28 cellular contexts compared by ENCODE assay signal in the genomic region with DNA sequence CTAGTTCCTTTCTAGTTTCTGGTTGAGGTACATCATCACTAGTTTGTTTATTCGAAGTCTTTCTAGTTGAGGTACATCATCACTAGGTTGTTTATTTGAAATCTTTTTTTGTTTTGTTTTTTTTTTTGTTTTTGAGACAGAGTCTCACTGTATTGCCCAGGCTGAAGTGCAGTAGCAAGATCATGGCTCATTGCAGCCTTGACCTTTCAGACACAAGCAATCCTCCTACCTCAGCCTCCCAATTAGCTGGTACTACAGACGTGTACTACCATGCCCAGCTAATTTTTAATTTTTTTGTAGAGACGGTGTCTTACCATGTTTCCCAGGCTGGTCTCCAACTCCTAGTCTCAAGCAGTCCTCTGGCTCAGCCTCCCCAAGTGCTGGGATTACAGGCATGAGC.
"Had no signal": no experiment of that assay in that cellular context is flagged by ENCODE, and none has a peak within 500 bp of the region (broad histone marks: within the 10 kb centered on the region; RNA-seq: fewer than 3 reads in every experiment).

No MANE protein-coding gene starts in this region.

- H3K4me1 ChIP-seq: stomach, suprapubic skin, testis, thyroid gland, tibial artery, tibial nerve, transverse colon, upper lobe of left lung, upper lobe of right lung, uterus, vagina had no signal

- H3K36me3 ChIP-seq: uterus had no signal

- H3K27me3 Mint-ChIP-seq: stimulated activated memory B cell treated with anti-CD40 and anti-IgM and Interleukin-4, amounts not matched to agents 10 μg/mL and 1 μg/mL and 100 μg/mL, for 72 hours; stimulated activated naive B cell treated with anti-CD40 and anti-IgM and Interleukin-4, amounts not matched to agents 10 μg/mL and 1 μg/mL and 100 μg/mL, for 72 hours; stimulated activated naive CD8-positive, alpha-beta T cell treated with anti-CD3 and anti-CD28 coated beads, Interleukin-15, amount 100 ng/mL, for 72 hours; type B pancreatic cell had no signal

- ATAC-seq: stimulated activated effector memory CD8-positive, alpha-beta T cell treated with anti-CD3 and anti-CD28 coated beads, Interleukin-12 subunit alpha, Interleukin-12 subunit beta, amount 100 ng/mL, for 72 hours; stimulated activated memory B cell treated with anti-CD40 and anti-IgM and Interleukin-4, amounts not matched to agents 10 μg/mL and 1 μg/mL and 100 μg/mL, for 72 hours; stimulated activated naive B cell treated with anti-CD40 and anti-IgM and Interleukin-4, amounts not matched to agents 10 μg/mL and 1 μg/mL and 100 μg/mL, for 72 hours; stimulated activated naive CD8-positive, alpha-beta T cell treated with anti-CD3 and anti-CD28 coated beads, Interleukin-15, amount 100 ng/mL, for 72 hours; upper lobe of right lung had no signal

- H3K27ac Mint-ChIP-seq: stimulated activated effector memory CD8-positive, alpha-beta T cell treated with anti-CD3 and anti-CD28 coated beads, Interleukin-12 subunit alpha, Interleukin-12 subunit beta, amount 100 ng/mL, for 72 hours; stimulated activated memory B cell treated with anti-CD40 and anti-IgM and Interleukin-4, amounts not matched to agents 10 μg/mL and 1 μg/mL and 100 μg/mL, for 72 hours; stimulated activated naive B cell treated with anti-CD40 and anti-IgM and Interleukin-4, amounts not matched to agents 10 μg/mL and 1 μg/mL and 100 μg/mL, for 72 hours; stimulated activated naive CD8-positive, alpha-beta T cell treated with anti-CD3 and anti-CD28 coated beads, Interleukin-15, amount 100 ng/mL, for 72 hours; type B pancreatic cell had no signal

- H3K27ac ChIP-seq: stomach, suprapubic skin, testis, thoracic aorta, thyroid gland, tibial artery, tibial nerve, transverse colon, upper lobe of left lung, upper lobe of right lung, uterus, vagina had no signal

- FAIRE-seq: urothelium cell line had no signal

- H3K9me3 ChIP-seq: stomach, suprapubic skin, testis, thoracic aorta, thyroid gland, tibial artery, tibial nerve, transverse colon, upper lobe of left lung, upper lobe of right lung, uterus, vagina had no signal

- DNase-seq: stimulated activated CD4-positive, alpha-beta T cell treated with anti-CD3 and anti-CD28 coated beads, Interleukin-2, amount 100 ng/mL, for 24 hours; stimulated activated CD4-positive, alpha-beta T cell treated with anti-CD3 and anti-CD28 coated beads, Interleukin-2, amount 100 ng/mL, for 48 hours; stimulated activated CD4-positive, alpha-beta T cell treated with anti-CD3 and anti-CD28 coated beads, Interleukin-4, amount 100 ng/mL, for 1 hour; stimulated activated CD4-positive, alpha-beta T cell treated with anti-CD3 and anti-CD28 coated beads, Interleukin-4, amount 100 ng/mL, for 24 hours; stimulated activated CD4-positive, alpha-beta T cell treated with anti-CD3 and anti-CD28 coated beads, Interleukin-4, amount 100 ng/mL, for 4 hours; stimulated activated CD8-positive, alpha-beta memory T cell treated with anti-CD3 and anti-CD28 coated beads, Interleukin-4, amount 100 ng/mL, for 48 hours; stimulated activated naive B cell treated with anti-CD40 and anti-IgM and Interleukin-4, amounts not matched to agents 10 μg/mL and 1 μg/mL and 100 μg/mL, for 72 hours; stimulated activated naive CD4-positive, alpha-beta T cell; stimulated activated naive CD4-positive, alpha-beta T cell treated with Interleukin-2 at 50 U/mL for 16 hours; stimulated activated naive CD8-positive, alpha-beta T cell treated with anti-CD3 and anti-CD28 coated beads, Interleukin-15, amount 100 ng/mL, for 72 hours; stomach; substantia nigra; testis; thyroid gland; tibial artery; transverse colon; trophoblast cell; upper lobe of right lung; uterus had no signal

- H3K4me1 Mint-ChIP-seq: stimulated activated effector memory CD8-positive, alpha-beta T cell treated with anti-CD3 and anti-CD28 coated beads, Interleukin-12 subunit alpha, Interleukin-12 subunit beta, amount 100 ng/mL, for 72 hours; stimulated activated naive CD8-positive, alpha-beta T cell treated with anti-CD3 and anti-CD28 coated beads, Interleukin-15, amount 100 ng/mL, for 72 hours had no signal

- H3K27me3 ChIP-seq: stomach, suprapubic skin, testis, thyroid gland, tibial artery, tibial nerve, transverse colon, upper lobe of left lung, upper lobe of right lung, uterus, vagina had no signal

- H3K4me3 Mint-ChIP-seq: stimulated activated effector memory CD8-positive, alpha-beta T cell treated with anti-CD3 and anti-CD28 coated beads, Interleukin-12 subunit alpha, Interleukin-12 subunit beta, amount 100 ng/mL, for 72 hours; stimulated activated memory B cell treated with anti-CD40 and anti-IgM and Interleukin-4, amounts not matched to agents 10 μg/mL and 1 μg/mL and 100 μg/mL, for 72 hours; stimulated activated naive B cell treated with anti-CD40 and anti-IgM and Interleukin-4, amounts not matched to agents 10 μg/mL and 1 μg/mL and 100 μg/mL, for 72 hours; stimulated activated naive CD8-positive, alpha-beta T cell treated with anti-CD3 and anti-CD28 coated beads, Interleukin-15, amount 100 ng/mL, for 72 hours; type B pancreatic cell had no signal

- H3K4me3 ChIP-seq: stomach, suprapubic skin, testis, thoracic aorta, thyroid gland, tibial artery, tibial nerve, transverse colon, upper lobe of left lung, upper lobe of right lung, uterus, vagina had no signal
